In genomic region chr6:146100776-146101175, GRCh38 we compare ENCODE assay signal across 28 cellular contexts.
"Had no signal": no experiment of that assay in that cellular context is flagged by ENCODE, and none has a peak within 500 bp of the region (broad histone marks: within the 10 kb centered on the region; RNA-seq: fewer than 3 reads in every experiment).

No MANE protein-coding gene starts in this region.

- DNase-seq: activated CD4-positive, alpha-beta memory T cell treated with anti-CD3 and anti-CD28 coated beads, Interleukin-2, amount 10 ng/mL, durations not matched to agents 7 days and 5 days; activated CD4-positive, alpha-beta T cell treated with anti-CD3 and anti-CD28 coated beads for 1 hour; activated CD4-positive, alpha-beta T cell treated with anti-CD3 and anti-CD28 coated beads for 36 hours; activated CD4-positive, alpha-beta T cell treated with anti-CD3 and anti-CD28 coated beads for 48 hours; activated CD4-positive, alpha-beta T cell treated with anti-CD3 and anti-CD28 coated beads, Interleukin-2, amount 10 ng/mL, durations not matched to agents 7 days and 5 days; activated CD4-positive, alpha-beta T cell treated with anti-CD3 and anti-CD28 coated beads, Interleukin-2, amount 50 U/mL, for 48 hours; activated CD4-positive, CD25-positive, alpha-beta regulatory T cell; activated CD8-positive, alpha-beta memory T cell treated with anti-CD3 and anti-CD28 coated beads for 24 hours; activated CD8-positive, alpha-beta memory T cell treated with anti-CD3 and anti-CD28 coated beads, Interleukin-2, amount 10 ng/mL, durations not matched to agents 7 days and 5 days; activated CD8-positive, alpha-beta memory T cell treated with anti-CD3 and anti-CD28 coated beads, Interleukin-2, amount 50 U/mL, for 48 hours; activated CD8-positive, alpha-beta T cell treated with anti-CD3 and anti-CD28 coated beads, Interleukin-2, amount 10 ng/mL, durations not matched to agents 7 days and 5 days; activated effector memory CD4-positive, alpha-beta T cell treated with Interleukin-2 at 50 U/mL for 16 hours; activated gamma-delta T cell; activated naive CD4-positive, alpha-beta T cell treated with anti-CD3 and anti-CD28 coated beads, Interleukin-2, amount 10 ng/mL, durations not matched to agents 7 days and 5 days; activated naive CD4-positive, alpha-beta T cell treated with Interleukin-2 at 50 U/mL for 16 hours; activated naive CD8-positive, alpha-beta T cell treated with anti-CD3 and anti-CD28 coated beads, Interleukin-2, amount 10 ng/mL, durations not matched to agents 7 days and 5 days; activated naive CD8-positive, alpha-beta T cell treated with anti-CD3 and anti-CD28 coated beads, Interleukin-2, amount 50 U/mL, for 24 hours; activated T-cell treated with anti-CD3 and anti-CD28 coated beads, Interleukin-2, amount 50 U/mL, for 24 hours; activated T-cell treated with anti-CD3 and anti-CD28 coated beads, Interleukin-2, amount 50 U/mL, for 48 hours; caudate nucleus; cerebellar nuclear complex; T-helper 2 cell; T-helper 9 cell; WERI-Rb-1 had no signal

- H3K36me3 ChIP-seq: ascending aorta, cardiac muscle cell, WERI-Rb-1 had no signal

- H3K27me3 ChIP-seq: ascending aorta, cardiac muscle cell had no signal

- H3K9me3 ChIP-seq: ascending aorta had no signal

- ATAC-seq: activated CD4-positive, alpha-beta T cell treated with anti-CD3 and anti-CD28 coated beads for 36 hours; activated CD4-positive, CD25-positive, alpha-beta regulatory T cell treated with anti-CD3 and anti-CD28 coated beads, Interleukin-2, amount 50 U/mL, for 24 hours; activated CD8-positive, alpha-beta memory T cell treated with anti-CD3 and anti-CD28 coated beads, Interleukin-2, amount 10 ng/mL, durations not matched to agents 7 days and 5 days; activated CD8-positive, alpha-beta T cell treated with anti-CD3 and anti-CD28 coated beads, Interleukin-2, amount 10 ng/mL, durations not matched to agents 7 days and 5 days; activated naive CD8-positive, alpha-beta T cell treated with anti-CD3 and anti-CD28 coated beads, Interleukin-2, amount 50 U/mL, for 24 hours; WTC11 had no signal

- H3K27ac ChIP-seq: ascending aorta, cardiac muscle cell, WERI-Rb-1 had no signal

- H3K4me3 ChIP-seq: ascending aorta, cardiac muscle cell had no signal

- H3K4me1 ChIP-seq: ascending aorta had no signal
